20 cellular contexts compared by ENCODE assay signal in genomic region chr2:126996378-126996699, GRCh38.
DNase-seq lines count a peak whose midpoint lies in the region; TF ChIP-seq lines count a peak whose summit lies in the region.
"Had no signal": no experiment of that assay in that cellular context is flagged by ENCODE, and none has a peak within 500 bp of the region (broad histone marks: within the 10 kb centered on the region; RNA-seq: fewer than 3 reads in every experiment).

No MANE protein-coding gene starts in this region.

- H3K4me1 ChIP-seq in endodermal cell (ENCODE audit: control insufficient read depth, insufficient read depth, low read length) (peaks cover 13% of the 10 kb centered on the region), liver (ENCODE audit: control insufficient read depth in 4 of 4, insufficient read depth in 4 of 4, low read length in 3 of 4) (peaks cover 8 to 28% (median 22%) of the 10 kb centered on the region in 4 donors), smooth muscle cell (ENCODE audit: low read depth) (no peaks in the 10 kb centered on the region)
- H3K4me1 ChIP-seq: SJCRH30 had no signal

- no peak overlapping the region for H3K4me3 Mint-ChIP-seq in endodermal cell
- H3K4me3 Mint-ChIP-seq in nephron, result no peak overlapping the region
- H3K4me3 Mint-ChIP-seq: CD4-positive, alpha-beta memory T cell had no signal

- H3K27me3 Mint-ChIP-seq in endodermal cell (ENCODE audit: insufficient read depth) (peaks cover 4% of the 10 kb centered on the region), nephron (ENCODE audit: low read depth) (no peaks in the 10 kb centered on the region)

- H3K4me3 ChIP-seq in endodermal cell (ENCODE audit: low read length) (no peak overlapping the region), liver (ENCODE audit: low read depth in 1 of 3, low read length in 3 of 3) (no peak overlapping the region), smooth muscle cell (no peak overlapping the region)
- H3K4me3 ChIP-seq: PC-9, SJCRH30 had no signal

- H3K9me3 ChIP-seq in endodermal cell (ENCODE audit: control insufficient read depth, low read length) (no peaks in the 10 kb centered on the region), liver (ENCODE audit: control insufficient read depth in 4 of 4, low read length in 3 of 4) (no peaks in the 10 kb centered on the region), smooth muscle cell (replicated peaks; ENCODE audit: low read depth) (no peaks in the 10 kb centered on the region)
- H3K9me3 ChIP-seq: SJCRH30 had no signal

- no peak for TF ChIP-seq RAD21 in liver (IDR thresholded peaks at IDR 0.05)

- no peak for DNase-seq in endodermal cell
- DNase-seq in NCI-H1105 treated with DMSO at 0.1 percent for 48 hours (lab: John Stamatoyannopoulos, UW), result no peak
- no peak for DNase-seq in posterior vena cava (ENCODE audit: low spot score)
- no peak for DNase-seq in activated effector memory CD4-positive, alpha-beta T cell treated with anti-CD3 and anti-CD28 coated beads, Interleukin-2, amount 50 U/mL, for 16 hours
- no peak for DNase-seq in smooth muscle cell (lab: John Stamatoyannopoulos, UW; ENCODE audit: unreplicated experiment)
- DNase-seq: C1 segment of cervical spinal cord; CD4-positive, alpha-beta memory T cell; COR-L47; HCEC 1CT; NCI-H1048; NCI-H1417 treated with DMSO at 0.1 percent for 48 hours; NCI-H1694 treated with DMSO at 0.1 percent for 48 hours; NCI-H2081; NCI-H2227 treated with DMSO at 0.1 percent for 48 hours; NCI-H526 treated with DMSO at 0.1 percent for 48 hours; PC-9; SJCRH30 had no signal

- H3K27ac ChIP-seq in endodermal cell (ENCODE audit: low read depth, low read length) (no peak overlapping the region), liver (ENCODE audit: low read depth in 1 of 2, low read length in 2 of 2) (peak overlapping the region; percentile 55 to 72), smooth muscle cell (ENCODE audit: low read depth) (no peak overlapping the region)
- H3K27ac ChIP-seq: PC-9, SJCRH30 had no signal

- H3K27me3 ChIP-seq in endodermal cell (ENCODE audit: control insufficient read depth, insufficient read depth, low read length, poor library complexity, severe bottlenecking), result no peaks in the 10 kb centered on the region
- H3K27me3 ChIP-seq in liver (ENCODE audit: control insufficient read depth in 4 of 4, insufficient read depth in 4 of 4, low read length in 3 of 4), result no peaks in the 10 kb centered on the region
- no peaks in the 10 kb centered on the region for H3K27me3 ChIP-seq in smooth muscle cell (ENCODE audit: low read depth)

- H3K36me3 Mint-ChIP-seq in endodermal cell (ENCODE audit: low read depth) (no peaks in the 10 kb centered on the region), nephron (ENCODE audit: low read depth) (no peaks in the 10 kb centered on the region)
- H3K36me3 Mint-ChIP-seq: CD4-positive, alpha-beta memory T cell; IgD-negative memory B cell had no signal

- H3K4me2 ChIP-seq in smooth muscle cell, result no peak overlapping the region
- H3K4me2 ChIP-seq: PC-9 had no signal

- H3K36me3 ChIP-seq in endodermal cell (ENCODE audit: control insufficient read depth, insufficient read depth, low read length), result no peaks in the 10 kb centered on the region
- H3K36me3 ChIP-seq in liver (ENCODE audit: control insufficient read depth in 4 of 4, insufficient read depth in 3 of 4, low read depth in 1 of 4, low read length in 3 of 4), result no peaks in the 10 kb centered on the region
- no peaks in the 10 kb centered on the region for H3K36me3 ChIP-seq in smooth muscle cell (ENCODE audit: low read depth)
- H3K36me3 ChIP-seq: SJCRH30 had no signal

- TF ChIP-seq CTCF in endodermal cell (conservative IDR thresholded peaks at IDR 0.05) (no peak), liver (IDR thresholded peaks at IDR 0.05; ENCODE audit: low read depth, low read length, missing input control) (no peak), nephron (IDR thresholded peaks at IDR 0.05; ENCODE audit: unreplicated experiment in 3 of 3) (no peak), smooth muscle cell (IDR thresholded peaks at IDR 0.05; ENCODE audit: borderline replicate concordance, insufficient read depth, poor library complexity, severe bottlenecking) (no peak)

- H3F3A ChIP-seq in smooth muscle cell (ENCODE audit: low read depth), result no peaks in the 10 kb centered on the region

- H3K79me2 ChIP-seq in smooth muscle cell (ENCODE audit: low read depth), result no peaks in the 10 kb centered on the region

- intact Hi-C loops in posterior vena cava (cut with DNase I), result no loop called here

- H3K9me3 Mint-ChIP-seq in endodermal cell, result no peaks in the 10 kb centered on the region
- peaks cover 2% of the 10 kb centered on the region for H3K9me3 Mint-ChIP-seq in nephron
- H3K9me3 Mint-ChIP-seq: CD4-positive, alpha-beta memory T cell; IgD-negative memory B cell had no signal

- WGBS in endodermal cell (ENCODE audit: insufficient coverage in 1 of 2, insufficient read length in 1 of 2), 2 experiments, result 87 to 100% methylated on average over 1 of the region's 1 CpG
- 36% methylated on average over 1 of the region's 1 CpG for WGBS in liver
- 100% methylated on average over 1 of the region's 1 CpG for WGBS in smooth muscle cell (ENCODE audit: low lambda C conversion rate)

- H2AFZ ChIP-seq in smooth muscle cell (ENCODE audit: low read depth), result no peak overlapping the region
- H2AFZ ChIP-seq: PC-9 had no signal

- H3K9ac ChIP-seq in endodermal cell (ENCODE audit: extremely low read depth, low read length, poor library complexity, severe bottlenecking) (no peak overlapping the region), liver (ENCODE audit: low read depth in 1 of 2, low read length in 2 of 2) (peak overlapping the region in 1 of 2 donors; percentile 36), smooth muscle cell (ENCODE audit: low read depth) (no peak overlapping the region)

- H3K4me1 Mint-ChIP-seq in endodermal cell (peaks cover 38% of the 10 kb centered on the region), nephron (peaks cover 26% of the 10 kb centered on the region)
- H3K4me1 Mint-ChIP-seq: CD4-positive, alpha-beta memory T cell; IgD-negative memory B cell had no signal

- no peaks in the 10 kb centered on the region for H4K20me1 ChIP-seq in smooth muscle cell (ENCODE audit: low read depth)

- H3K27ac Mint-ChIP-seq in endodermal cell (peak overlapping the region; percentile 50), nephron (peak overlapping the region; percentile 79 to 90 (median 88))
- H3K27ac Mint-ChIP-seq: CD4-positive, alpha-beta memory T cell; IgD-negative memory B cell had no signal

TF ChIP-seq in liver, 16 proteins besides CTCF, POLR2A, EP300 and RAD21:
- TF ChIP-seq ZBTB33 (IDR thresholded peaks at IDR 0.05), result no peak
- no peak for TF ChIP-seq TAF1 (conservative IDR thresholded peaks at IDR 0.05)
- no peak for TF ChIP-seq NR2F2 (IDR thresholded peaks at IDR 0.05)
- TF ChIP-seq MAX (IDR thresholded peaks at IDR 0.05), result no peak
- TF ChIP-seq HNF4G (IDR thresholded peaks at IDR 0.05), result no peak
- no peak for TF ChIP-seq SP1 (IDR thresholded peaks at IDR 0.05)
- TF ChIP-seq GABPA (IDR thresholded peaks at IDR 0.05 in 1 of 2, conservative IDR thresholded peaks at IDR 0.05 in 1 of 2), result no peak
- no peak for TF ChIP-seq YY1 (IDR thresholded peaks at IDR 0.05)
- TF ChIP-seq HNF4A (conservative IDR thresholded peaks at IDR 0.05), result no peak
- no peak for TF ChIP-seq ATF3 (IDR thresholded peaks at IDR 0.05)
- TF ChIP-seq FOXA1 (IDR thresholded peaks at IDR 0.05), result no peak
- no peak for TF ChIP-seq JUND (IDR thresholded peaks at IDR 0.05)
- no peak for TF ChIP-seq EGR1 (IDR thresholded peaks at IDR 0.05; ENCODE audit: low read depth in 2 of 2)

Comparison
In these comparisons a context has a peak if more than half of its experiments do, and no peak if none do; other contexts are left out.
1. H3K27ac ChIP-seq: peak in liver (2 of 2); none in endodermal cell (single experiment) and smooth muscle cell (single experiment).